8 cellular contexts compared by ENCODE assay signal in the genomic region with DNA sequence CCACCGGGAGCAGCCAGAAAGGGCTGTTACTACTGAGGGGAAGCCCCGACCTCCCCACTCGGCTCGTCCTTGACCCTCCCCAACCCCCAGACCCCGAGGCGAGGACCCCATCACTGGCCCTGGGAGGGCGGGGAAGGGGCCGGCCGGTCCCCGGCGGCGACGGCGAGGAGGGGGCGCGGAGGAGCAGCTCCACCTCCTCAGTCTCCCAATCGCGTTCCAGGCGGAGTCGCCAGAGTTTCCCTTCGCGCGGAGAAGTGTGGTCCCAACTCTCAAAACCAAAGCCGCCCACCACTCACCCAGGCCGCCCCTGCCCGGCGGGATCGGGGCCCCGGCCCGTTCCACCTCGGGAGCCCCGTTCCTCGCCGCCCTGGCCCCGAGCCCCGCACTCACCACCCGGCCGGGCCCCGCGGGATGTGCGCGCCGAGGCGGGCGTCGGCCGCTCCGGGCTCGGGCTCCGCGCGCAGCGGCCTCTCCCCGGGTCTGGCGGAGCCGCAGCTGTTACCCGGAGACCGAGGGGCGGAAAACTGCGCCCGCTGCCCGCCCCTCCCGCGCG. TPM values are rescaled to one million over a fixed set of nuclear protein-coding genes. Genes with fewer than 3 reads are reported as not detected.
DNase-seq lines count a peak whose midpoint lies in the region; ATAC-seq and TF ChIP-seq lines count a peak whose summit lies in the region.

No MANE protein-coding gene starts in this region.

- H3K27me3 ChIP-seq in Peyer's patch (no peaks in the 10 kb centered on the region), mucosa of rectum (ENCODE audit: control insufficient read depth in 2 of 2, insufficient read depth in 2 of 2, low read length in 2 of 2) (no peaks in the 10 kb centered on the region), vagina (no peaks in the 10 kb centered on the region)

- peak overlapping the region; percentile 73 to 98 (median 88) for H3K27ac ChIP-seq in Peyer's patch
- peak overlapping the region; percentile 92 for H3K27ac ChIP-seq in epithelial cell of prostate
- H3K27ac ChIP-seq in mucosa of rectum (ENCODE audit: low read depth in 2 of 2, low read length in 2 of 2), result peak overlapping the region; percentile 87 to 88
- H3K27ac ChIP-seq in vagina, result peak overlapping the region; percentile 85

- TF ChIP-seq POLR2A in Peyer's patch (IDR thresholded peaks at IDR 0.05) (peak in 1 of 2 donors; percentile 57), vagina (IDR thresholded peaks at IDR 0.05) (peak in 1 of 2 donors; percentile 43)

- intact Hi-C loops in vagina (cut with DNase I), result no loop called here

- TF ChIP-seq CTCF in AG09309 (IDR thresholded peaks at IDR 0.05; ENCODE audit: control insufficient read depth, insufficient read depth, low read depth, low read length, missing control alignments), result no peak
- TF ChIP-seq CTCF in Peyer's patch (IDR thresholded peaks at IDR 0.05), result no peak
- TF ChIP-seq CTCF in vagina (IDR thresholded peaks at IDR 0.05), result no peak
- TF ChIP-seq CTCF in GM13977 (IDR thresholded peaks at IDR 0.05; ENCODE audit: extremely low read depth, insufficient read depth, missing control alignments), result no peak

- ATAC-seq in GM21381 (IDR thresholded peaks at IDR 0.05; ENCODE audit: unreplicated experiment) (peak; percentile 47), esophagus mucosa (no peak)

- H3K9me3 ChIP-seq in Peyer's patch (no peaks in the 10 kb centered on the region), mucosa of rectum (ENCODE audit: control insufficient read depth in 2 of 2, low read length in 2 of 2) (no peaks in the 10 kb centered on the region), vagina (no peaks in the 10 kb centered on the region)

- peak overlapping the region; percentile 58 for H3K4me3 ChIP-seq in AG09309 (ENCODE audit: control insufficient read depth, low read depth, low read length)
- peak overlapping the region; percentile 78 to 99 (median 86) for H3K4me3 ChIP-seq in Peyer's patch
- H3K4me3 ChIP-seq in mucosa of rectum (ENCODE audit: low read length in 2 of 2), result peak overlapping the region; percentile 70 to 71
- peak overlapping the region; percentile 79 to 97 for H3K4me3 ChIP-seq in vagina

- peak overlapping the region; percentile 65 to 86 for H3K9ac ChIP-seq in mucosa of rectum (ENCODE audit: low read depth in 1 of 2, low read length in 2 of 2)

- in situ Hi-C loops in GM13977 (cut with MboI; ENCODE audit: low pct_unique_long_range_greater_than_20kb, low sequenced_read_pairs, unreplicated experiment), result no loop called here

- DNase-seq in AG09309 (ENCODE audit: low read depth) (no peak), Peyer's patch (peak in 2 of 3 donors; percentile 61 to 75), epithelial cell of prostate (ENCODE audit: low read depth, low spot score) (no peak), vagina (ENCODE audit: extremely low spot score in 2 of 2) (no peak), GM13977 (ENCODE audit: low spot score) (no peak)

- H3K36me3 ChIP-seq in Peyer's patch (peaks cover 0 to 10% (median 0%) of the 10 kb centered on the region in 3 donors), mucosa of rectum (ENCODE audit: control insufficient read depth in 2 of 2, insufficient read depth in 2 of 2, low read length in 2 of 2) (peaks cover 0 to 4% of the 10 kb centered on the region in 2 donors), vagina (peaks cover 0 to 1% of the 10 kb centered on the region in 2 donors)

- H3K4me1 ChIP-seq in Peyer's patch (peaks cover 0 to 54% (median 10%) of the 10 kb centered on the region in 4 donors), mucosa of rectum (ENCODE audit: control insufficient read depth in 2 of 2, insufficient read depth in 2 of 2, low read length in 2 of 2) (peaks cover 54 to 56% of the 10 kb centered on the region in 2 donors), vagina (peaks cover 89% of the 10 kb centered on the region)

RNA-seq across cellular contexts. Expression of a gene that starts 0.9 kb away (rescaled TPM):
- total RNA-seq in Peyer's patch (100 to 1,000 TPM; 150 to 455 (median 312) TPM), vagina (257 TPM), esophagus mucosa (62.0 TPM)

RNA-seq across cellular contexts. Expression of a gene that starts 11.0 kb away (rescaled TPM):
- total RNA-seq in Peyer's patch (10 to 100 TPM in 1 of 4 donors, 1 to 10 TPM in 3; 7.4 to 13.1 (median 9.1) TPM), vagina (11.5 TPM), esophagus mucosa (15.3 TPM)

RNA-seq across cellular contexts. Expression of a gene that starts 11.1 kb away (rescaled TPM):
- 100 to 1,000 TPM; 142 to 246 (median 153) TPM for total RNA-seq in Peyer's patch
- total RNA-seq in vagina, result 251 TPM
- total RNA-seq in esophagus mucosa, result 244 TPM

RNA-seq across cellular contexts. Expression of a gene that starts 17.6 kb away (rescaled TPM):
- total RNA-seq in Peyer's patch (10 to 100 TPM in 1 of 4 donors, 1 to 10 TPM in 3; 2.6 to 13.2 (median 6.0) TPM), vagina (13.8 TPM), esophagus mucosa (6.3 TPM)

RNA-seq across cellular contexts. Expression of a gene that starts 56.9 kb away (rescaled TPM):
- not detected for total RNA-seq in Peyer's patch
- total RNA-seq in vagina, result not detected
- not detected for total RNA-seq in esophagus mucosa

Comparison
In these comparisons a context has a peak if more than half of its experiments do, and no peak if none do; other contexts are left out.
1. DNase-seq: peak in Peyer's patch (2 of 3); none in AG09309 (single experiment), epithelial cell of prostate (single experiment), vagina (0 of 2) and GM13977 (single experiment).
2. Peak in every context shown above with its lines, with median percentiles within 50 percentile points of each other: H3K4me3 ChIP-seq and H3K27ac ChIP-seq.